ENCODE assay signal across 8 cellular contexts in the genomic region with DNA sequence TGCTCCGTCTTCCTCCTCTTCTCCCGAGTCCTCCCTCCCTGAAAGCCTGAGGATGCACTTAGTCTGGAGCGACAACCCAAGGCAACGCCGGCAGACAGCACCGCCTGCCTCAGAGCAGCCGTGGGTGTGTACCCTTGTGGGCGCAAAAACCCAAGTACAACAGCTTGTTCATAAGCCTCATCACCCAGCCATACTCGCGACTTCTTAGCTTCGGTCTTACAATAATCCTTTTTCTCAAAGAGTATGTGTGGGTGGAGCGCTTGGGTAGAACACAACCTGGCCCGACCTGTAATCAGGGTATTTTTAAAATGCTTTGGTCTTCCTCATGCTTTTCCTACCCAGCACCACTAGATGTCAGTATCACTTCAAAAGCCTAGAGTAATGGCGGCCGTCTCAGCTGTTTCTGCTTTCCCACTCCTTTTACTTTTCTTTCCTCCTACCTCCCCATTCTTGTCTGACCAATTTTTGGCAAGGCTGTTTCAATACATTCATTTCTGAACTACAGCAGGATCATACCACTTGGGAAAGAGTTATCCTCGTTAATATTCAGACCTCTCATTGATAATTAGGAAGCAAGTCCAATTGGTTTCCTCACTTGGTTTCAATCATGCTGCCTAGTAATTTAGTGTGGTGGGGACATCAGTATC.
DNase-seq lines count a peak whose midpoint lies in the region; ATAC-seq and TF ChIP-seq lines count a peak whose summit lies in the region.

No MANE protein-coding gene starts in this region.

- no peaks in the 10 kb centered on the region for H3K27me3 Mint-ChIP-seq in CD8-positive, alpha-beta T cell (ENCODE audit: low read depth)
- H3K27me3 Mint-ChIP-seq in stimulated activated memory B cell treated with anti-CD40 and anti-IgM and Interleukin-4, amounts not matched to agents 10 μg/mL and 1 μg/mL and 100 μg/mL, for 72 hours: no peaks in the 10 kb centered on the region

- no peaks in the 10 kb centered on the region for H3K36me3 Mint-ChIP-seq in CD8-positive, alpha-beta T cell
- H3K36me3 Mint-ChIP-seq in stimulated activated memory B cell treated with anti-CD40 and anti-IgM and Interleukin-4, amounts not matched to agents 10 μg/mL and 1 μg/mL and 100 μg/mL, for 72 hours: peaks cover 29% of the 10 kb centered on the region

- peak overlapping the region; percentile 80 for H3K4me3 Mint-ChIP-seq in CD8-positive, alpha-beta T cell
- H3K4me3 Mint-ChIP-seq in stimulated activated memory B cell treated with anti-CD40 and anti-IgM and Interleukin-4, amounts not matched to agents 10 μg/mL and 1 μg/mL and 100 μg/mL, for 72 hours: peak overlapping the region; percentile 75

- H2BK120ac ChIP-seq in mesenchymal stem cell (ENCODE audit: low read depth, low read length): no peak overlapping the region

- peaks cover 9% of the 10 kb centered on the region for H3K4me1 Mint-ChIP-seq in CD8-positive, alpha-beta T cell (ENCODE audit: low read depth)
- peaks cover 9% of the 10 kb centered on the region for H3K4me1 Mint-ChIP-seq in stimulated activated memory B cell treated with anti-CD40 and anti-IgM and Interleukin-4, amounts not matched to agents 10 μg/mL and 1 μg/mL and 100 μg/mL, for 72 hours

- H3K4me3 ChIP-seq in CD8-positive, alpha-beta T cell (ENCODE audit: low read depth, low read length): peak overlapping the region; percentile 39
- peak overlapping the region; percentile 7 for H3K4me3 ChIP-seq in endocrine pancreas (ENCODE audit: control insufficient read depth, insufficient read depth, low read length)
- H3K4me3 ChIP-seq in mesenchymal stem cell (ENCODE audit: insufficient read depth in 1 of 2, low read depth in 1 of 2, low read length in 2 of 2): peak overlapping the region; percentile 22 to 75

- H3K9me3 ChIP-seq in CD8-positive, alpha-beta T cell (ENCODE audit: low read length): no peaks in the 10 kb centered on the region
- H3K9me3 ChIP-seq in endocrine pancreas (ENCODE audit: control insufficient read depth, low read length) (no peaks in the 10 kb centered on the region), mesenchymal stem cell (ENCODE audit: control insufficient read depth, low read length) (no peaks in the 10 kb centered on the region)

- no peak overlapping the region for H3K18ac ChIP-seq in mesenchymal stem cell (ENCODE audit: low read depth in 1 of 2, low read length in 2 of 2)

- ATAC-seq in CD8-positive, alpha-beta T cell: peak; percentile 99
- ATAC-seq in GM19455 (IDR thresholded peaks at IDR 0.05; ENCODE audit: unreplicated experiment) (peak; percentile 97), HG03521 (IDR thresholded peaks at IDR 0.05; ENCODE audit: unreplicated experiment) (peak; percentile 92)
- ATAC-seq in stimulated activated memory B cell treated with anti-CD40 and anti-IgM and Interleukin-4, amounts not matched to agents 10 μg/mL and 1 μg/mL and 100 μg/mL, for 72 hours: peak; percentile 83

- intact Hi-C loops in CD8-positive, alpha-beta T cell (cut with DNase I, micrococcal nuclease): loop anchor here (1.0 to 5.0 kb wide), 6 partner anchors 182 to 323 kb away; partner anchors contain the start of gene EPS8 (in 1 of the 2)

- CTCF ChIA-PET in CD8-positive, alpha-beta T cell (lab: Charles Lee): interaction anchor here (0.8 to 7.2 kb wide), 28 partner anchors 9 to 321 kb away, joined by 3 to 80 read pairs (median 4); partner anchors contain the start of genes DERA and STRAP

- H3K9ac ChIP-seq in endocrine pancreas (ENCODE audit: control insufficient read depth, insufficient read depth, low read length): no peak overlapping the region
- peak overlapping the region; percentile 78 for H3K9ac ChIP-seq in mesenchymal stem cell (ENCODE audit: low read length)

- POLR2A ChIA-PET in CD8-positive, alpha-beta T cell (lab: Charles Lee): interaction anchor here (1.0 to 1.2 kb wide), 3 partner anchors 45 to 80 kb away, joined by 3 to 5 read pairs (median 4); no protein-coding TSS in a partner anchor

- H3K23ac ChIP-seq in mesenchymal stem cell (ENCODE audit: low read length in 2 of 2): no peak overlapping the region

- peak; percentile 2 to 56 (median 28) for DNase-seq in CD8-positive, alpha-beta T cell
- peak; percentile 43 for DNase-seq in NCI-H526 treated with DMSO at 0.1 percent for 48 hours (lab: John Stamatoyannopoulos, UW)
- DNase-seq in activated CD4-positive, alpha-beta T cell treated with anti-CD3 and anti-CD28 coated beads, Interleukin-2, amount 50 U/mL, for 4 hours: peak; percentile 18 to 25
- DNase-seq in mesenchymal stem cell: peak; percentile 75

- H3K79me1 ChIP-seq in mesenchymal stem cell (replicated peaks; ENCODE audit: low read length, poor library complexity, severe bottlenecking): no peaks in the 10 kb centered on the region

- peak overlapping the region; percentile 78 for H3K4me2 ChIP-seq in mesenchymal stem cell (ENCODE audit: low read length, poor library complexity, severe bottlenecking)

- H2AK5ac ChIP-seq in mesenchymal stem cell (ENCODE audit: low read length, severe bottlenecking): no peak overlapping the region

- H3K27ac ChIP-seq in CD8-positive, alpha-beta T cell (ENCODE audit: low read depth, low read length): no peak overlapping the region
- H3K27ac ChIP-seq in mesenchymal stem cell (ENCODE audit: low read length, poor library complexity, severe bottlenecking): no peak overlapping the region

- H3K36me3 ChIP-seq in CD8-positive, alpha-beta T cell (ENCODE audit: insufficient read depth, low read length): no peaks in the 10 kb centered on the region
- H3K36me3 ChIP-seq in endocrine pancreas (ENCODE audit: control insufficient read depth, insufficient read depth, low read length) (no peaks in the 10 kb centered on the region), mesenchymal stem cell (ENCODE audit: control insufficient read depth in 1 of 2, insufficient read depth in 2 of 2, low read depth in 1 of 2, low read length in 2 of 2) (no peaks in the 10 kb centered on the region)

- H2BK5ac ChIP-seq in mesenchymal stem cell (ENCODE audit: low read depth, low read length, poor library complexity, severe bottlenecking): no peak overlapping the region

- H2BK12ac ChIP-seq in mesenchymal stem cell (ENCODE audit: low read length in 2 of 2): peak overlapping the region in 1 of 2 experiments; percentile 92

- WGBS in mesenchymal stem cell: 20% methylated on average over 12 of the region's 16 CpGs

- no peaks in the 10 kb centered on the region for H3K27me3 ChIP-seq in CD8-positive, alpha-beta T cell (ENCODE audit: insufficient read depth, low read length)
- H3K27me3 ChIP-seq in endocrine pancreas (ENCODE audit: control insufficient read depth, insufficient read depth, low read length): no peaks in the 10 kb centered on the region
- no peaks in the 10 kb centered on the region for H3K27me3 ChIP-seq in mesenchymal stem cell (ENCODE audit: control insufficient read depth in 1 of 2, insufficient read depth in 1 of 2, low read length in 2 of 2)

- no peak overlapping the region for H2BK15ac ChIP-seq in mesenchymal stem cell (ENCODE audit: low read depth, poor library complexity, severe bottlenecking)

- TF ChIP-seq CTCF in CD8-positive, alpha-beta T cell (IDR thresholded peaks at IDR 0.05): peak; percentile 88

- no peaks in the 10 kb centered on the region for H3K9me3 Mint-ChIP-seq in CD8-positive, alpha-beta T cell
- no peaks in the 10 kb centered on the region for H3K9me3 Mint-ChIP-seq in stimulated activated memory B cell treated with anti-CD40 and anti-IgM and Interleukin-4, amounts not matched to agents 10 μg/mL and 1 μg/mL and 100 μg/mL, for 72 hours

- H3K4me1 ChIP-seq in CD8-positive, alpha-beta T cell (ENCODE audit: insufficient read depth, low read length): no peaks in the 10 kb centered on the region
- H3K4me1 ChIP-seq in endocrine pancreas (ENCODE audit: control insufficient read depth, insufficient read depth, low read length) (no peaks in the 10 kb centered on the region), mesenchymal stem cell (ENCODE audit: control insufficient read depth, insufficient read depth, low read depth, low read length) (peaks cover 2% of the 10 kb centered on the region)

- H3K27ac Mint-ChIP-seq in CD8-positive, alpha-beta T cell: peak overlapping the region; percentile 77
- peak overlapping the region; percentile 76 for H3K27ac Mint-ChIP-seq in stimulated activated memory B cell treated with anti-CD40 and anti-IgM and Interleukin-4, amounts not matched to agents 10 μg/mL and 1 μg/mL and 100 μg/mL, for 72 hours

- H3K14ac ChIP-seq in mesenchymal stem cell (ENCODE audit: low read length in 2 of 2): no peak overlapping the region

- H4K8ac ChIP-seq in mesenchymal stem cell (ENCODE audit: low read length): peak overlapping the region; percentile 91

- no peak overlapping the region for H3K4ac ChIP-seq in mesenchymal stem cell (ENCODE audit: low read depth in 1 of 2, low read length in 2 of 2)

- no peak overlapping the region for H2AFZ ChIP-seq in mesenchymal stem cell (ENCODE audit: low read depth, low read length)

- H4K91ac ChIP-seq in mesenchymal stem cell (ENCODE audit: low read length): peak overlapping the region; percentile 43

Comparison
In these comparisons a context has a peak if more than half of its experiments do, and no peak if none do; other contexts are left out.
1. DNase-seq: peak in every context shown above with its lines; median percentile 75 in mesenchymal stem cell; 43 in NCI-H526 treated with DMSO at 0.1 percent for 48 hours; 28 in CD8-positive, alpha-beta T cell; 22 in activated CD4-positive, alpha-beta T cell treated with anti-CD3 and anti-CD28 coated beads, Interleukin-2, amount 50 U/mL, for 4 hours.